20 cellular contexts compared by ENCODE assay signal in the genomic region with DNA sequence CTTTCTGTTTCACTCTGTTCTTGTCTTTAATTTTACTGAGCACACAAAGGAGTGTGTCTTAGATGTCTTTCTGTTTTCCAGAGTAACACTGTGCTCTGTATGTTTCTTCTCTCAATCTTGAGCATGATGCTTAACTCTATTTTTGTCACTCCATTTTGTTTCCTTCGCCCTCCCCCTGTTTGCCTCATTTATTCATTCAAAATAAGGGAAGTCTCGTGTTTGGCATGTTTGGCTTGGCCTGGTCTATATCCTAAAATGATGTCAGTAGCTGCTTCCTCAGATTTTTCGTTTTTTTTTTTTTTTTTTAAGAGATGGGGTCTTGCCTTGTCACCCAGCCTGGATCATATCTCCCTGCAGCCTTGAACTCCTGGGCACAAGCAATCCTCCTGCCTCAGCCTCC.
"Had no signal": no experiment of that assay in that cellular context is flagged by ENCODE, and none has a peak within 500 bp of the region (broad histone marks: within the 10 kb centered on the region; RNA-seq: fewer than 3 reads in every experiment).

No MANE protein-coding gene starts in this region.

- H3K4me1 Mint-ChIP-seq: memory B cell had no signal

- H3K27ac Mint-ChIP-seq: memory B cell; naive thymus-derived CD8-positive, alpha-beta T cell; neural progenitor cell; stimulated activated memory B cell treated with anti-CD40 and anti-IgM and Interleukin-4, amounts not matched to agents 10 μg/mL and 1 μg/mL and 100 μg/mL, for 72 hours had no signal

- DNase-seq: islet precursor cell; left ventricle myocardium inferior; naive thymus-derived CD8-positive, alpha-beta T cell; occipital lobe; psoas muscle; right lobe of liver; stimulated activated CD4-positive, alpha-beta T cell treated with anti-CD3 and anti-CD28 coated beads, Interleukin-1b, Interleukin-23, amount 100 ng/mL, for 48 hours; stimulated activated CD4-positive, alpha-beta T cell treated with anti-CD3 and anti-CD28 coated beads, Interleukin-2, amount 100 ng/mL, for 48 hours; stimulated activated CD4-positive, alpha-beta T cell treated with anti-CD3 and anti-CD28 coated beads, Interleukin-4, amount 100 ng/mL, for 4 hours; stimulated activated CD8-positive, alpha-beta memory T cell treated with anti-CD3 and anti-CD28 coated beads, Interleukin-4, amount 100 ng/mL, for 48 hours; stimulated activated naive CD8-positive, alpha-beta T cell treated with anti-CD3 and anti-CD28 coated beads, Interleukin-15, Interleukin-2, amounts not matched to agents 100 U/mL and 50 U/mL, for 24 hours; stomach; testis; thyroid gland; transverse colon; upper lobe of left lung had no signal

- ATAC-seq: naive thymus-derived CD8-positive, alpha-beta T cell; psoas muscle; right lobe of liver; stimulated activated memory B cell treated with anti-CD40 and anti-IgM and Interleukin-4, amounts not matched to agents 10 μg/mL and 1 μg/mL and 100 μg/mL, for 72 hours; stimulated activated naive CD8-positive, alpha-beta T cell treated with anti-CD3 and anti-CD28 coated beads, Interleukin-15, Interleukin-2, amounts not matched to agents 100 U/mL and 50 U/mL, for 24 hours had no signal

- H3K27me3 Mint-ChIP-seq: memory B cell had no signal

- H3K4me3 Mint-ChIP-seq: memory B cell; naive thymus-derived CD8-positive, alpha-beta T cell; nephron; neural progenitor cell; stimulated activated memory B cell treated with anti-CD40 and anti-IgM and Interleukin-4, amounts not matched to agents 10 μg/mL and 1 μg/mL and 100 μg/mL, for 72 hours had no signal
